19 cellular contexts compared by ENCODE assay signal in the genomic region with DNA sequence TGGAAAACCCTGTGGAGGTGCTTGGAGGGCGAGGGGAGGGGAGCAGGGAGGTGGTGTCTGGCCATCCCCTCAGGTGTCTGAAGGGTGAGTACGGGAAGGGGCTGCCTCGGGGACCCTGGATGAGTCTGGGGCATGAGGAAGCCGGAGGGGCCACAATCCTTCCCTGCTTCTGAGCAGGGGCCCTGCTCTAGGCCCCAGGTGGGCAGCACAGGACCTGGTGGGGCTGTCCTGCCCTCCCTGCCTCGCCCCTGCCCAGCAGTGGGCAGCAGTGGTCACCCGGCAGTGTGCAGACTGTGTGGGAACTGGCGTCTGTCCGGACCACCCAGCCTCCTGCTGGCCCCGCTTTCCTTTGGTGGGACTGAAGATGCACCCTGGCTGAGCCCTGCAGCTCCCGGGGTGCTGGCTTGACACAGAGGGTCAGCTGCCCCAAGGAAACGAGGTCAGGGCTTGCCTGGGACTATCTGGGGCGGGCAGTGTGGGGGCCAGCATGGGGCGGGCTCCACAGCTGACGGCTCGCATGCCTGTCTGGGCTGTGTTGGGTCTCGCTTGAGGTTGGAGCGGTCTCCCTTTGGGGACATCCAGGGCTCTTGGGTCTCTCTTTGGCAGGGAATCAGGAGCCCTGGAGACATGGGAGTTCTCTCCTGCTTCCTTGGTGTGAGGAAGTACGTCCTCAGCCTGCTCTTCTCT.
"Had no signal": no experiment of that assay in that cellular context is flagged by ENCODE, and none has a peak within 500 bp of the region (broad histone marks: within the 10 kb centered on the region; RNA-seq: fewer than 3 reads in every experiment).

No MANE protein-coding gene starts in this region.

- H3K4me3 ChIP-seq: adrenal gland had no signal

- H3K4me3 Mint-ChIP-seq: activated CD4-positive, alpha-beta T cell treated with anti-CD3 and anti-CD28 coated beads for 36 hours; stimulated activated naive CD8-positive, alpha-beta T cell treated with anti-CD3 and anti-CD28 coated beads, Interleukin-15, Interleukin-2, amounts not matched to agents 100 ng/mL and 50 ng/mL, for 24 hours had no signal

- H3K27ac Mint-ChIP-seq: activated CD4-positive, alpha-beta T cell treated with anti-CD3 and anti-CD28 coated beads for 36 hours; stimulated activated naive CD8-positive, alpha-beta T cell treated with anti-CD3 and anti-CD28 coated beads, Interleukin-15, Interleukin-2, amounts not matched to agents 100 ng/mL and 50 ng/mL, for 24 hours had no signal

- ATAC-seq: activated CD4-positive, alpha-beta T cell treated with anti-CD3 and anti-CD28 coated beads for 36 hours; activated naive CD4-positive, alpha-beta T cell treated with anti-CD3 and anti-CD28 coated beads, Interleukin-2, amount 50 U/mL, for 72 hours; naive thymus-derived CD4-positive, alpha-beta T cell had no signal

- FAIRE-seq: keratinocyte, small intestine had no signal

- H3K9me3 Mint-ChIP-seq: activated naive CD4-positive, alpha-beta T cell treated with anti-CD3 and anti-CD28 coated beads, Interleukin-2, amount 50 U/mL, for 72 hours; naive thymus-derived CD4-positive, alpha-beta T cell; stimulated activated naive CD8-positive, alpha-beta T cell treated with anti-CD3 and anti-CD28 coated beads, Interleukin-15, Interleukin-2, amounts not matched to agents 100 ng/mL and 50 ng/mL, for 24 hours had no signal

- H3K36me3 ChIP-seq: adrenal gland had no signal

- H3K4me1 Mint-ChIP-seq: activated CD4-positive, alpha-beta T cell treated with anti-CD3 and anti-CD28 coated beads for 36 hours had no signal

- H3K27me3 Mint-ChIP-seq: activated CD4-positive, alpha-beta T cell treated with anti-CD3 and anti-CD28 coated beads for 36 hours; naive thymus-derived CD4-positive, alpha-beta T cell; stimulated activated naive CD8-positive, alpha-beta T cell treated with anti-CD3 and anti-CD28 coated beads, Interleukin-15, Interleukin-2, amounts not matched to agents 100 ng/mL and 50 ng/mL, for 24 hours had no signal

- H3K9me3 ChIP-seq: adrenal gland had no signal

- DNase-seq: activated CD4-positive, alpha-beta T cell treated with anti-CD3 and anti-CD28 coated beads for 36 hours; activated CD4-positive, alpha-beta T cell treated with anti-CD3 and anti-CD28 coated beads, Interleukin-2, amount 50 U/mL, for 48 hours; activated gamma-delta T cell; adrenal gland; cerebellar nuclear complex; effector memory CD4-positive, alpha-beta T cell; foreskin fibroblast; hypothalamus; mesenchymal stem cell; naive thymus-derived CD4-positive, alpha-beta T cell; small intestine; stimulated activated CD4-positive, alpha-beta T cell treated with anti-CD3 and anti-CD28 coated beads, Interleukin-15, amount 100 ng/mL, for 24 hours; stimulated activated CD4-positive, alpha-beta T cell treated with anti-CD3 and anti-CD28 coated beads, Interleukin-2, amount 100 ng/mL, for 48 hours; SW 1271; T-helper 2 cell; trophoblast cell had no signal

- H3K36me3 Mint-ChIP-seq: activated naive CD4-positive, alpha-beta T cell treated with anti-CD3 and anti-CD28 coated beads, Interleukin-2, amount 50 U/mL, for 72 hours; naive thymus-derived CD4-positive, alpha-beta T cell had no signal

- H3K27me3 ChIP-seq: adrenal gland had no signal
